Comparison of ENCODE assay signal across 12 cellular contexts in the genomic region with DNA sequence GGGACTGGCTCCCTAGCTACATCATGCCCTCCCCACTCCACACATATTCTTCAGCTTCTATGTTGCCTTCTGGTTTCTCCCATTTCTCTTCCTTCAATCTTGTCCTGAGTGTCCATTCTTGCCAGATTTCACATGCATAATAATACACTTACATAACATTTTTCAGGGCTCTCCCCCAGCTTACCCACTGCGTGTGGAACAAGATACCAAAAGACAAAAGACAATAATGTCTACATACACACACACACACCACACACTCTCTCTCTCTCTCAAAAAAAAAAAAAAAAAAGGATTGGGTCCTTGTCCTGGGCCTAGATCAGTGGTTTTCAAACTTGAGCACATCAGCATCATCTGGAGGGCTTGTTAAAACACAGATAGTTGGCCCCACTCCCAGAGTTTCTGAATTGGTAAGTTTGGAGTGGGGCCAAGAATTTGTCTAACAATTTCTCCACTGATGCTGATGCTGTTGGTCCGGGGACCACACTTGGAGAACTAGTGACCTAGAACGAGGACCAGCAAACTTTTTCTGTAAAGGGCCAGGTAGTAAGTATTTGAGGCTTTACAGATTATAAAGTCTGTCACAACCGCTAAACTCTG. TPM values are rescaled to one million over a fixed set of nuclear protein-coding genes. Genes with fewer than 3 reads are reported as not detected.
DNase-seq lines count a peak whose midpoint lies in the region; ATAC-seq and TF ChIP-seq lines count a peak whose summit lies in the region.
"Had no signal": no experiment of that assay in that cellular context is flagged by ENCODE, and none has a peak within 500 bp of the region (broad histone marks: within the 10 kb centered on the region; RNA-seq: fewer than 3 reads in every experiment).

No MANE protein-coding gene starts in this region.

- H3K27ac Mint-ChIP-seq in Calu3 (ENCODE audit: unreplicated experiment): no peak overlapping the region
- H3K27ac Mint-ChIP-seq: type B pancreatic cell had no signal

- H3K4me3 ChIP-seq in PC-3 (ENCODE audit: low read length) (no peak overlapping the region), fibroblast of lung (replicated peaks in 1 of 4; ENCODE audit: control extremely low read depth in 1 of 4, insufficient read depth in 1 of 4, low read depth in 3 of 4, low read length in 4 of 4) (no peak overlapping the region), heart right ventricle (no peak overlapping the region)
- H3K4me3 ChIP-seq: gastroesophageal sphincter, MG63, prostate gland had no signal

- no peaks in the 10 kb centered on the region for H3K4me1 Mint-ChIP-seq in Calu3 (ENCODE audit: low read depth, unreplicated experiment)

- H3K36me3 Mint-ChIP-seq in Calu3 (ENCODE audit: insufficient read depth, unreplicated experiment): no peaks in the 10 kb centered on the region
- H3K36me3 Mint-ChIP-seq: type B pancreatic cell had no signal

- H3K27ac ChIP-seq in PC-3 (ENCODE audit: low read length) (no peak overlapping the region), fibroblast of lung (ENCODE audit: insufficient read depth, low read length) (no peak overlapping the region), heart right ventricle (no peak overlapping the region)
- H3K27ac ChIP-seq: prostate gland had no signal

- peak; percentile 73 for DNase-seq in COR-L47 (lab: John Stamatoyannopoulos, UW)
- DNase-seq in NCI-H1105 treated with DMSO at 0.1 percent for 48 hours (lab: John Stamatoyannopoulos, UW): peak; percentile 85
- DNase-seq in PC-3: peak; percentile 19
- peak; percentile 44 to 51 for DNase-seq in fibroblast of lung (ENCODE audit: low read depth in 2 of 2)
- DNase-seq in Calu3: no peak
- DNase-seq in heart right ventricle: no peak
- DNase-seq in RKO (ENCODE audit: low spot score): no peak
- DNase-seq: MG63 had no signal

- H3K4me2 ChIP-seq in PC-3 (ENCODE audit: low read length) (no peak overlapping the region), fibroblast of lung (ENCODE audit: extremely low read depth, insufficient read depth, low read length) (no peak overlapping the region)

- H2AFZ ChIP-seq in PC-3 (ENCODE audit: low read length): no peak overlapping the region
- H2AFZ ChIP-seq in fibroblast of lung (ENCODE audit: low read length): no peak overlapping the region

- no peak overlapping the region for H3K4me3 Mint-ChIP-seq in Calu3 (ENCODE audit: low read depth, unreplicated experiment)
- H3K4me3 Mint-ChIP-seq: type B pancreatic cell had no signal

- H3K79me2 ChIP-seq in PC-3 (ENCODE audit: low read length) (no peaks in the 10 kb centered on the region), fibroblast of lung (ENCODE audit: control insufficient read depth, insufficient read depth, low read length) (no peaks in the 10 kb centered on the region)

- intact Hi-C loops in PC-3 (cut with micrococcal nuclease): no loop called here
- intact Hi-C loops in Calu3 (cut with micrococcal nuclease; ENCODE audit: unreplicated experiment): no loop called here
- intact Hi-C loops in heart right ventricle (cut with DNase I): no loop called here

- no peaks in the 10 kb centered on the region for H3K36me3 ChIP-seq in PC-3 (ENCODE audit: low read depth, low read length)
- no peaks in the 10 kb centered on the region for H3K36me3 ChIP-seq in fibroblast of lung (ENCODE audit: control insufficient read depth, insufficient read depth, low read length)
- H3K36me3 ChIP-seq in heart right ventricle: no peaks in the 10 kb centered on the region
- H3K36me3 ChIP-seq: gastroesophageal sphincter, MG63, prostate gland had no signal

- H3K9me2 ChIP-seq in PC-3 (replicated peaks; ENCODE audit: low read length): no peaks in the 10 kb centered on the region

- WGBS in heart right ventricle, 2 donors: 31 to 40% methylated on average over 4 of the region's 4 CpGs

- CTCF ChIA-PET in PC-3 (lab: Charles Lee) (no interaction called here), Calu3 (lab: Charles Lee) (no interaction called here)

- H3K9ac ChIP-seq in PC-3 (ENCODE audit: low read length) (no peak overlapping the region), fibroblast of lung (ENCODE audit: insufficient read depth, low read length) (no peak overlapping the region)

- H3K27me3 Mint-ChIP-seq in Calu3 (ENCODE audit: unreplicated experiment): peaks cover 14% of the 10 kb centered on the region
- H3K27me3 Mint-ChIP-seq: type B pancreatic cell had no signal

- H3F3A ChIP-seq in PC-3 (ENCODE audit: low read length, unreplicated experiment): no peaks in the 10 kb centered on the region

- POLR2A ChIA-PET in PC-3 (lab: Charles Lee; ENCODE audit: unreplicated experiment): no interaction called here

- no peak for TF ChIP-seq CTCF in PC-3 (conservative IDR thresholded peaks at IDR 0.05; ENCODE audit: low read depth, low read length)
- TF ChIP-seq CTCF in fibroblast of lung (conservative IDR thresholded peaks at IDR 0.05 in 1 of 2, IDR thresholded peaks at IDR 0.05 in 1 of 2; ENCODE audit: low read depth in 1 of 2, low read length in 2 of 2): no peak
- TF ChIP-seq CTCF in Calu3 (IDR thresholded peaks at IDR 0.05; ENCODE audit: unreplicated experiment): no peak
- no peak for TF ChIP-seq CTCF in heart right ventricle (IDR thresholded peaks at IDR 0.05)

- ATAC-seq in PC-3 (no peak), heart right ventricle (no peak), HG02840 (IDR thresholded peaks at IDR 0.05; ENCODE audit: low FRiP score, unreplicated experiment) (no peak)
- ATAC-seq: gastroesophageal sphincter had no signal

- H3K4me1 ChIP-seq in PC-3 (ENCODE audit: insufficient read depth, low read length): no peaks in the 10 kb centered on the region
- no peaks in the 10 kb centered on the region for H3K4me1 ChIP-seq in fibroblast of lung (ENCODE audit: control insufficient read depth, extremely low read depth, insufficient read depth, low read length)
- no peaks in the 10 kb centered on the region for H3K4me1 ChIP-seq in heart right ventricle
- H3K4me1 ChIP-seq: gastroesophageal sphincter, prostate gland had no signal

- H4K20me1 ChIP-seq in PC-3 (ENCODE audit: low read length) (no peaks in the 10 kb centered on the region), fibroblast of lung (ENCODE audit: control insufficient read depth, extremely low read depth, insufficient read depth, low read length) (no peaks in the 10 kb centered on the region)

- H3K9me3 Mint-ChIP-seq in Calu3 (ENCODE audit: low read depth, unreplicated experiment): no peaks in the 10 kb centered on the region
- H3K9me3 Mint-ChIP-seq: type B pancreatic cell had no signal

- H3K27me3 ChIP-seq in PC-3 (ENCODE audit: low read length): no peaks in the 10 kb centered on the region
- no peaks in the 10 kb centered on the region for H3K27me3 ChIP-seq in fibroblast of lung (ENCODE audit: control insufficient read depth, insufficient read depth, low read length)
- H3K27me3 ChIP-seq in heart right ventricle: peaks cover 0 to 9% (median 0%) of the 10 kb centered on the region in 7 donors
- H3K27me3 ChIP-seq: gastroesophageal sphincter, MG63 had no signal

- no peaks in the 10 kb centered on the region for H3K9me3 ChIP-seq in PC-3 (ENCODE audit: low read length)
- no peaks in the 10 kb centered on the region for H3K9me3 ChIP-seq in fibroblast of lung (ENCODE audit: control insufficient read depth, insufficient read depth, low read depth, low read length)
- H3K9me3 ChIP-seq in heart right ventricle: no peaks in the 10 kb centered on the region
- H3K9me3 ChIP-seq: gastroesophageal sphincter, MG63, prostate gland had no signal

- BruUV-seq in PC-3 (replicated peaks; lab: Mats Ljungman, UMichigan) (no TSS peak), Calu3 (replicated peaks; lab: Mats Ljungman, UMichigan) (no TSS peak)

RNA-seq across cellular contexts. Expression of gene SMARCA1, which starts 6.5 kb away (rescaled TPM):
- total RNA-seq in PC-3 (2014; rRNA removed) (34.8 and 35.6 TPM in 2 replicates), fibroblast of lung (47.5 and 53.3 TPM in 2 replicates), Calu3 (2022) (10.1 and 11.0 TPM in 2 replicates), heart right ventricle (10 to 100 TPM; 29.7 to 42.9 (median 33.1) TPM)
- polyA plus RNA-seq in fibroblast of lung (38.3 and 74.5 TPM in 2 replicates), heart right ventricle (10 to 100 TPM in 1 of 2 donors, 1 to 10 TPM in 1; 6.3 to 10.1 TPM)
- polyA plus RNA-seq in fibroblast of lung (2012): 33.7 and 61.0 TPM in 2 replicates
- 1.8 and 8.1 TPM in 2 replicates for polyA minus RNA-seq in fibroblast of lung (ENCODE audit: low replicate concordance)

RNA-seq across cellular contexts. Expression of gene OCRL, which starts 10.3 kb away (rescaled TPM):
- total RNA-seq in PC-3 (2014; rRNA removed) (18.7 and 19.4 TPM in 2 replicates), fibroblast of lung (17.7 and 23.0 TPM in 2 replicates), Calu3 (2022) (29.6 and 30.7 TPM in 2 replicates), heart right ventricle (10 to 100 TPM in 3 of 10 donors, 1 to 10 TPM in 7; 7.5 to 13.8 (median 9.0) TPM)
- polyA plus RNA-seq in fibroblast of lung (28.7 and 32.1 TPM in 2 replicates), heart right ventricle (10 to 100 TPM in 1 of 2 donors, 1 to 10 TPM in 1; 6.9 to 11.2 TPM)
- polyA plus RNA-seq in fibroblast of lung (2012): 17.2 and 17.3 TPM in 2 replicates
- polyA minus RNA-seq in fibroblast of lung (ENCODE audit: low replicate concordance): 19.8 and 21.2 TPM in 2 replicates

Comparison
In these comparisons a context has a peak if more than half of its experiments do, and no peak if none do; other contexts are left out.
1. DNase-seq: peak in COR-L47 (single experiment), NCI-H1105 treated with DMSO at 0.1 percent for 48 hours (single experiment), PC-3 (single experiment) and fibroblast of lung (2 of 2); none in Calu3 (single experiment), heart right ventricle (0 of 2) and RKO (single experiment).